8 cellular contexts compared by ENCODE assay signal in genomic region chr15:35921051-35921450, GRCh38.
"Had no signal": no experiment of that assay in that cellular context is flagged by ENCODE, and none has a peak within 500 bp of the region (broad histone marks: within the 10 kb centered on the region; RNA-seq: fewer than 3 reads in every experiment).

No MANE protein-coding gene starts in this region.

- H3K4me3 ChIP-seq: GM23248, HAP-1, K562 had no signal

- H3K36me3 ChIP-seq: HAP-1 had no signal

- ATAC-seq: HCT116, K562 had no signal

- H3K4me3 Mint-ChIP-seq: HFFc6 had no signal

- H3K4me1 ChIP-seq: HAP-1 had no signal

- H3K9me3 Mint-ChIP-seq: HFFc6 had no signal

- H3K27ac Mint-ChIP-seq: HFFc6 had no signal

- DNase-seq: GM23248, GOT3, H7, HFFc6, IMR-90 had no signal

- H3K9me3 ChIP-seq: HAP-1 had no signal

- H3K27ac ChIP-seq: GM23248 had no signal
